9 cellular contexts compared by ENCODE assay signal in genomic region chr9:113233146-113233545, GRCh38. TPM values are rescaled to one million over a fixed set of nuclear protein-coding genes. Genes with fewer than 3 reads are reported as not detected.
DNase-seq lines count a peak whose midpoint lies in the region; ATAC-seq and TF ChIP-seq lines count a peak whose summit lies in the region.
"Had no signal": no experiment of that assay in that cellular context is flagged by ENCODE, and none has a peak within 500 bp of the region (broad histone marks: within the 10 kb centered on the region; RNA-seq: fewer than 3 reads in every experiment).

No MANE protein-coding gene starts in this region.

- peak; percentile 52 for ATAC-seq in Right ventricle myocardium inferior
- ATAC-seq in upper lobe of left lung (ENCODE audit: low FRiP score in 2 of 2), result peak; percentile 73

- no peaks in the 10 kb centered on the region for H3K36me3 ChIP-seq in upper lobe of left lung

- no peaks in the 10 kb centered on the region for H3K9me3 ChIP-seq in upper lobe of left lung

- WGBS in upper lobe of left lung, 2 donors, result 1 to 2% methylated on average over 3 of the region's 3 CpGs

- H3K27ac ChIP-seq in upper lobe of left lung, result peak overlapping the region; percentile 66 to 88 (median 76)

- intact Hi-C loops in Right ventricle myocardium inferior (cut with DNase I) (no loop called here), cardiac septum (cut with DNase I) (no loop called here)

- TF ChIP-seq POLR2A in upper lobe of left lung (IDR thresholded peaks at IDR 0.05), result no peak

- DNase-seq in Right ventricle myocardium inferior (ENCODE audit: missing footprints) (no peak), cardiac septum (ENCODE audit: low spot score) (no peak), NAMALWA (ENCODE audit: low spot score) (peak; percentile 33), fibroblast of pulmonary artery (ENCODE audit: low read depth) (peak; percentile 37), upper lobe of left lung (no peak), anterior cingulate cortex (lab: John Stamatoyannopoulos, UW) (no peak), foreskin melanocyte (no peak), NCI-H524 treated with DMSO at 0.1 percent for 48 hours (lab: John Stamatoyannopoulos, UW) (no peak)
- DNase-seq: DND-41 had no signal

- no peak overlapping the region for H3K4me3 ChIP-seq in fibroblast of pulmonary artery (replicated peaks; ENCODE audit: low read depth, low read length)
- peak overlapping the region in 1 of 4 donors; percentile 25 for H3K4me3 ChIP-seq in upper lobe of left lung

- H3K27me3 ChIP-seq in upper lobe of left lung, result no peaks in the 10 kb centered on the region

- TF ChIP-seq EP300 in upper lobe of left lung (IDR thresholded peaks at IDR 0.05), result no peak

- H3K4me1 ChIP-seq in upper lobe of left lung, result peaks cover 16 to 34% (median 19%) of the 10 kb centered on the region in 4 donors

- TF ChIP-seq CTCF in fibroblast of pulmonary artery (IDR thresholded peaks at IDR 0.05; ENCODE audit: low read length, missing control alignments) (no peak), upper lobe of left lung (IDR thresholded peaks at IDR 0.05) (no peak)

RNA-seq across cellular contexts. Expression of gene SLC31A1, which starts 11.8 kb away (rescaled TPM):
- total RNA-seq in Right ventricle myocardium inferior (12.0 TPM), cardiac septum (9.6 TPM), upper lobe of left lung (10 to 100 TPM; 10.5 to 44.7 (median 28.5) TPM)

RNA-seq across cellular contexts. Expression of gene FKBP15, which starts 12.1 kb away (rescaled TPM):
- 19.4 TPM for total RNA-seq in Right ventricle myocardium inferior
- 17.9 TPM for total RNA-seq in cardiac septum
- total RNA-seq in upper lobe of left lung, result 10 to 100 TPM; 36.5 to 72.3 (median 50.0) TPM

RNA-seq across cellular contexts. Expression of gene CDC26, which starts 42.2 kb away (rescaled TPM):
- total RNA-seq in Right ventricle myocardium inferior (38.3 TPM), cardiac septum (35.1 TPM), upper lobe of left lung (10 to 100 TPM; 17.7 to 41.9 (median 28.4) TPM)

RNA-seq across cellular contexts. Expression of gene PRPF4, which starts 42.3 kb away (rescaled TPM):
- total RNA-seq in Right ventricle myocardium inferior, result 11.0 TPM
- total RNA-seq in cardiac septum, result 10.5 TPM
- 10 to 100 TPM in 5 of 6 donors, 1 to 10 TPM in 1; 7.1 to 18.2 (median 15.0) TPM for total RNA-seq in upper lobe of left lung

Comparison
In these comparisons a context has a peak if more than half of its experiments do, and no peak if none do; other contexts are left out.
1. DNase-seq: peak in NAMALWA (single experiment) and fibroblast of pulmonary artery (single experiment); none in Right ventricle myocardium inferior (single experiment), cardiac septum (single experiment), upper lobe of left lung (0 of 2), anterior cingulate cortex (0 of 58), foreskin melanocyte (single experiment) and NCI-H524 treated with DMSO at 0.1 percent for 48 hours (single experiment).